Comparison of ENCODE assay signal across 1 cellular context in the genomic region with DNA sequence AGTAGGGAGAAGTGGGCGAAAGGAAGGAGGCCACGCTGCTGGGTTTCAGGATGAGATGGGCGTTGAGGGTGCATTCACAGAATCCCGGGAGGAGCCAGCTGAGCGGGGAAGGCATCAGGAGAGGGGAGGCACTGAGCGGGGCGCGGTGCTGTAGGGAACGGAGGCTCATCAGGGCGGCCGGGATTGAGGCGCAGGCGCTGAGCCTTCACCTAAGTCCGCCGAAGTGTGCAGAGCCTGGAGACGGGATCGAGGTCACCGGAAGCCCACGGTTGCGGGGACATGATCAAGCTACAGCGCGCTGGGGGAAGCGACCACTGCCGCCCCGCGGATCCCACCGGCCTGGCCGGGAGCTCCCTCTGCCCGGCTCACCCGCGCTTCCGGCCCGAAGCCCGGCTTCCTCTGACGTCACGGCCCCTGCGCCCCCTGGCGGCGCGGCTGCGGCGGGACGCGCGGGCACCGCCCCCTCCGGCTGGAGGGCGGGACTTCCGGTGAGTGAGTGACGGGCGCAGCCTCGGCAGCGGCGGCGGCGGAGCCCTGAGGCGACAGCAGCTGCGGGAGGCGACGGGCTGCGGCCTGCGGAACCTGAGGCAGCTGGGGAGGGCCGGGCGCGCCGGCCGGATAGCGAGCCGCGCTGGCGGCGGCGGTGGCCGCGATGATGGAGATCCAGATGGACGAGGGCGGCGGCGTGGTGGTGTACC.
A peak's percentile ranks its signal among the peaks of the same experiment; 100 is the strongest.
TF ChIP-seq lines count a peak whose summit lies in the region.

A gene with protein sequence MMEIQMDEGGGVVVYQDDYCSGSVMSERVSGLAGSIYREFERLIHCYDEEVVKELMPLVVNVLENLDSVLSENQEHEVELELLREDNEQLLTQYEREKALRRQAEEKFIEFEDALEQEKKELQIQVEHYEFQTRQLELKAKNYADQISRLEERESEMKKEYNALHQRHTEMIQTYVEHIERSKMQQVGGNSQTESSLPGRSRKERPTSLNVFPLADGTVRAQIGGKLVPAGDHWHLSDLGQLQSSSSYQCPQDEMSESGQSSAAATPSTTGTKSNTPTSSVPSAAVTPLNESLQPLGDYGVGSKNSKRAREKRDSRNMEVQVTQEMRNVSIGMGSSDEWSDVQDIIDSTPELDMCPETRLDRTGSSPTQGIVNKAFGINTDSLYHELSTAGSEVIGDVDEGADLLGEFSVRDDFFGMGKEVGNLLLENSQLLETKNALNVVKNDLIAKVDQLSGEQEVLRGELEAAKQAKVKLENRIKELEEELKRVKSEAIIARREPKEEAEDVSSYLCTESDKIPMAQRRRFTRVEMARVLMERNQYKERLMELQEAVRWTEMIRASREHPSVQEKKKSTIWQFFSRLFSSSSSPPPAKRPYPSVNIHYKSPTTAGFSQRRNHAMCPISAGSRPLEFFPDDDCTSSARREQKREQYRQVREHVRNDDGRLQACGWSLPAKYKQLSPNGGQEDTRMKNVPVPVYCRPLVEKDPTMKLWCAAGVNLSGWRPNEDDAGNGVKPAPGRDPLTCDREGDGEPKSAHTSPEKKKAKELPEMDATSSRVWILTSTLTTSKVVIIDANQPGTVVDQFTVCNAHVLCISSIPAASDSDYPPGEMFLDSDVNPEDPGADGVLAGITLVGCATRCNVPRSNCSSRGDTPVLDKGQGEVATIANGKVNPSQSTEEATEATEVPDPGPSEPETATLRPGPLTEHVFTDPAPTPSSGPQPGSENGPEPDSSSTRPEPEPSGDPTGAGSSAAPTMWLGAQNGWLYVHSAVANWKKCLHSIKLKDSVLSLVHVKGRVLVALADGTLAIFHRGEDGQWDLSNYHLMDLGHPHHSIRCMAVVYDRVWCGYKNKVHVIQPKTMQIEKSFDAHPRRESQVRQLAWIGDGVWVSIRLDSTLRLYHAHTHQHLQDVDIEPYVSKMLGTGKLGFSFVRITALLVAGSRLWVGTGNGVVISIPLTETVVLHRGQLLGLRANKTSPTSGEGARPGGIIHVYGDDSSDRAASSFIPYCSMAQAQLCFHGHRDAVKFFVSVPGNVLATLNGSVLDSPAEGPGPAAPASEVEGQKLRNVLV (N-terminal part only) (plus strand): TSS at position 508 of the 698 bp plus-strand sequence. CDS start 145 bp downstream, at position 653.

TF ChIP-seq in HepG2, 621 proteins besides CTCF, POLR2A, EP300 and RAD21 (continued from another document and continues in another):
- TF ChIP-seq, protein P1, sequence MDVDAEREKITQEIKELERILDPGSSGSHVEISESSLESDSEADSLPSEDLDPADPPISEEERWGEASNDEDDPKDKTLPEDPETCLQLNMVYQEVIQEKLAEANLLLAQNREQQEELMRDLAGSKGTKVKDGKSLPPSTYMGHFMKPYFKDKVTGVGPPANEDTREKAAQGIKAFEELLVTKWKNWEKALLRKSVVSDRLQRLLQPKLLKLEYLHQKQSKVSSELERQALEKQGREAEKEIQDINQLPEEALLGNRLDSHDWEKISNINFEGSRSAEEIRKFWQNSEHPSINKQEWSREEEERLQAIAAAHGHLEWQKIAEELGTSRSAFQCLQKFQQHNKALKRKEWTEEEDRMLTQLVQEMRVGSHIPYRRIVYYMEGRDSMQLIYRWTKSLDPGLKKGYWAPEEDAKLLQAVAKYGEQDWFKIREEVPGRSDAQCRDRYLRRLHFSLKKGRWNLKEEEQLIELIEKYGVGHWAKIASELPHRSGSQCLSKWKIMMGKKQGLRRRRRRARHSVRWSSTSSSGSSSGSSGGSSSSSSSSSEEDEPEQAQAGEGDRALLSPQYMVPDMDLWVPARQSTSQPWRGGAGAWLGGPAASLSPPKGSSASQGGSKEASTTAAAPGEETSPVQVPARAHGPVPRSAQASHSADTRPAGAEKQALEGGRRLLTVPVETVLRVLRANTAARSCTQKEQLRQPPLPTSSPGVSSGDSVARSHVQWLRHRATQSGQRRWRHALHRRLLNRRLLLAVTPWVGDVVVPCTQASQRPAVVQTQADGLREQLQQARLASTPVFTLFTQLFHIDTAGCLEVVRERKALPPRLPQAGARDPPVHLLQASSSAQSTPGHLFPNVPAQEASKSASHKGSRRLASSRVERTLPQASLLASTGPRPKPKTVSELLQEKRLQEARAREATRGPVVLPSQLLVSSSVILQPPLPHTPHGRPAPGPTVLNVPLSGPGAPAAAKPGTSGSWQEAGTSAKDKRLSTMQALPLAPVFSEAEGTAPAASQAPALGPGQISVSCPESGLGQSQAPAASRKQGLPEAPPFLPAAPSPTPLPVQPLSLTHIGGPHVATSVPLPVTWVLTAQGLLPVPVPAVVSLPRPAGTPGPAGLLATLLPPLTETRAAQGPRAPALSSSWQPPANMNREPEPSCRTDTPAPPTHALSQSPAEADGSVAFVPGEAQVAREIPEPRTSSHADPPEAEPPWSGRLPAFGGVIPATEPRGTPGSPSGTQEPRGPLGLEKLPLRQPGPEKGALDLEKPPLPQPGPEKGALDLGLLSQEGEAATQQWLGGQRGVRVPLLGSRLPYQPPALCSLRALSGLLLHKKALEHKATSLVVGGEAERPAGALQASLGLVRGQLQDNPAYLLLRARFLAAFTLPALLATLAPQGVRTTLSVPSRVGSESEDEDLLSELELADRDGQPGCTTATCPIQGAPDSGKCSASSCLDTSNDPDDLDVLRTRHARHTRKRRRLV (CRISPR knock-in tag; IDR thresholded peaks at IDR 0.05): no peak
- TF ChIP-seq, protein P2, sequence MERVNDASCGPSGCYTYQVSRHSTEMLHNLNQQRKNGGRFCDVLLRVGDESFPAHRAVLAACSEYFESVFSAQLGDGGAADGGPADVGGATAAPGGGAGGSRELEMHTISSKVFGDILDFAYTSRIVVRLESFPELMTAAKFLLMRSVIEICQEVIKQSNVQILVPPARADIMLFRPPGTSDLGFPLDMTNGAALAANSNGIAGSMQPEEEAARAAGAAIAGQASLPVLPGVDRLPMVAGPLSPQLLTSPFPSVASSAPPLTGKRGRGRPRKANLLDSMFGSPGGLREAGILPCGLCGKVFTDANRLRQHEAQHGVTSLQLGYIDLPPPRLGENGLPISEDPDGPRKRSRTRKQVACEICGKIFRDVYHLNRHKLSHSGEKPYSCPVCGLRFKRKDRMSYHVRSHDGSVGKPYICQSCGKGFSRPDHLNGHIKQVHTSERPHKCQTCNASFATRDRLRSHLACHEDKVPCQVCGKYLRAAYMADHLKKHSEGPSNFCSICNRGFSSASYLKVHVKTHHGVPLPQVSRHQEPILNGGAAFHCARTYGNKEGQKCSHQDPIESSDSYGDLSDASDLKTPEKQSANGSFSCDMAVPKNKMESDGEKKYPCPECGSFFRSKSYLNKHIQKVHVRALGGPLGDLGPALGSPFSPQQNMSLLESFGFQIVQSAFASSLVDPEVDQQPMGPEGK (CRISPR knock-in tag; IDR thresholded peaks at IDR 0.05): no peak; the same call in 1 of the 2 replicates
- TF ChIP-seq, protein P3, sequence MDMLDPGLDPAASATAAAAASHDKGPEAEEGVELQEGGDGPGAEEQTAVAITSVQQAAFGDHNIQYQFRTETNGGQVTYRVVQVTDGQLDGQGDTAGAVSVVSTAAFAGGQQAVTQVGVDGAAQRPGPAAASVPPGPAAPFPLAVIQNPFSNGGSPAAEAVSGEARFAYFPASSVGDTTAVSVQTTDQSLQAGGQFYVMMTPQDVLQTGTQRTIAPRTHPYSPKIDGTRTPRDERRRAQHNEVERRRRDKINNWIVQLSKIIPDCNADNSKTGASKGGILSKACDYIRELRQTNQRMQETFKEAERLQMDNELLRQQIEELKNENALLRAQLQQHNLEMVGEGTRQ (IDR thresholded peaks at IDR 0.05; ENCODE audit: low read depth, low read length): no peak
- TF ChIP-seq, protein P3 (CRISPR knock-in tag; IDR thresholded peaks at IDR 0.05; ENCODE audit: borderline replicate concordance): no peak
- TF ChIP-seq STAG1 (CRISPR knock-in tag; IDR thresholded peaks at IDR 0.05): no peak; the same call in 1 of the 2 replicates
- TF ChIP-seq, protein P4, sequence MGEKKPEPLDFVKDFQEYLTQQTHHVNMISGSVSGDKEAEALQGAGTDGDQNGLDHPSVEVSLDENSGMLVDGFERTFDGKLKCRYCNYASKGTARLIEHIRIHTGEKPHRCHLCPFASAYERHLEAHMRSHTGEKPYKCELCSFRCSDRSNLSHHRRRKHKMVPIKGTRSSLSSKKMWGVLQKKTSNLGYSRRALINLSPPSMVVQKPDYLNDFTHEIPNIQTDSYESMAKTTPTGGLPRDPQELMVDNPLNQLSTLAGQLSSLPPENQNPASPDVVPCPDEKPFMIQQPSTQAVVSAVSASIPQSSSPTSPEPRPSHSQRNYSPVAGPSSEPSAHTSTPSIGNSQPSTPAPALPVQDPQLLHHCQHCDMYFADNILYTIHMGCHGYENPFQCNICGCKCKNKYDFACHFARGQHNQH (CRISPR knock-in tag; IDR thresholded peaks at IDR 0.05): peak; percentile 46
- TF ChIP-seq ZNF335 (CRISPR knock-in tag; IDR thresholded peaks at IDR 0.05): no peak
- 0 out of 2 replicates have a peak, but pooled peaks have one; percentile 33 for TF ChIP-seq ZNF547 (CRISPR knock-in tag; IDR thresholded peaks at IDR 0.05)
- no peak for TF ChIP-seq KDM6A (CRISPR knock-in tag; IDR thresholded peaks at IDR 0.05; ENCODE audit: low read depth)
- TF ChIP-seq DPF2 (CRISPR knock-in tag; IDR thresholded peaks at IDR 0.05; ENCODE audit: borderline replicate concordance, low read depth): no peak
- TF ChIP-seq, protein P5, sequence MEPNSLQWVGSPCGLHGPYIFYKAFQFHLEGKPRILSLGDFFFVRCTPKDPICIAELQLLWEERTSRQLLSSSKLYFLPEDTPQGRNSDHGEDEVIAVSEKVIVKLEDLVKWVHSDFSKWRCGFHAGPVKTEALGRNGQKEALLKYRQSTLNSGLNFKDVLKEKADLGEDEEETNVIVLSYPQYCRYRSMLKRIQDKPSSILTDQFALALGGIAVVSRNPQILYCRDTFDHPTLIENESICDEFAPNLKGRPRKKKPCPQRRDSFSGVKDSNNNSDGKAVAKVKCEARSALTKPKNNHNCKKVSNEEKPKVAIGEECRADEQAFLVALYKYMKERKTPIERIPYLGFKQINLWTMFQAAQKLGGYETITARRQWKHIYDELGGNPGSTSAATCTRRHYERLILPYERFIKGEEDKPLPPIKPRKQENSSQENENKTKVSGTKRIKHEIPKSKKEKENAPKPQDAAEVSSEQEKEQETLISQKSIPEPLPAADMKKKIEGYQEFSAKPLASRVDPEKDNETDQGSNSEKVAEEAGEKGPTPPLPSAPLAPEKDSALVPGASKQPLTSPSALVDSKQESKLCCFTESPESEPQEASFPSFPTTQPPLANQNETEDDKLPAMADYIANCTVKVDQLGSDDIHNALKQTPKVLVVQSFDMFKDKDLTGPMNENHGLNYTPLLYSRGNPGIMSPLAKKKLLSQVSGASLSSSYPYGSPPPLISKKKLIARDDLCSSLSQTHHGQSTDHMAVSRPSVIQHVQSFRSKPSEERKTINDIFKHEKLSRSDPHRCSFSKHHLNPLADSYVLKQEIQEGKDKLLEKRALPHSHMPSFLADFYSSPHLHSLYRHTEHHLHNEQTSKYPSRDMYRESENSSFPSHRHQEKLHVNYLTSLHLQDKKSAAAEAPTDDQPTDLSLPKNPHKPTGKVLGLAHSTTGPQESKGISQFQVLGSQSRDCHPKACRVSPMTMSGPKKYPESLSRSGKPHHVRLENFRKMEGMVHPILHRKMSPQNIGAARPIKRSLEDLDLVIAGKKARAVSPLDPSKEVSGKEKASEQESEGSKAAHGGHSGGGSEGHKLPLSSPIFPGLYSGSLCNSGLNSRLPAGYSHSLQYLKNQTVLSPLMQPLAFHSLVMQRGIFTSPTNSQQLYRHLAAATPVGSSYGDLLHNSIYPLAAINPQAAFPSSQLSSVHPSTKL (CRISPR knock-in tag; IDR thresholded peaks at IDR 0.05): peak; percentile 30; the same call in 1 of the 2 replicates
- no peak for TF ChIP-seq ZNF292 (CRISPR knock-in tag; IDR thresholded peaks at IDR 0.05; ENCODE audit: borderline replicate concordance, low read depth)
- TF ChIP-seq MBD4 (IDR thresholded peaks at IDR 0.05; ENCODE audit: borderline replicate concordance, low read length): no peak
- no peak for TF ChIP-seq ZNF17 (CRISPR knock-in tag; IDR thresholded peaks at IDR 0.05)
- no peak for TF ChIP-seq ZMYM3 (CRISPR knock-in tag; IDR thresholded peaks at IDR 0.05)
- peak; percentile 62; the same call in 1 of the 2 replicates for TF ChIP-seq MED13 (CRISPR knock-in tag; IDR thresholded peaks at IDR 0.05)
- no peak for TF ChIP-seq MAFF (IDR thresholded peaks at IDR 0.05; ENCODE audit: low read depth, low read length)
- TF ChIP-seq ZNF749 (CRISPR knock-in tag; IDR thresholded peaks at IDR 0.05; ENCODE audit: borderline replicate concordance): peak; percentile 67; the same call in 1 of the 2 replicates
- TF ChIP-seq MED1 (CRISPR knock-in tag; IDR thresholded peaks at IDR 0.05): peak; percentile 80
- TF ChIP-seq KMT2B (CRISPR knock-in tag; IDR thresholded peaks at IDR 0.05): peak; percentile 46
- no peak for TF ChIP-seq IKZF4 (CRISPR knock-in tag; IDR thresholded peaks at IDR 0.05; ENCODE audit: borderline replicate concordance, low read depth, not compliant biosample characterization)
- 0 out of 2 replicates have a peak, but pooled peaks have one; percentile 0 for TF ChIP-seq RXRA (CRISPR knock-in tag; IDR thresholded peaks at IDR 0.05)
- TF ChIP-seq, protein P6, sequence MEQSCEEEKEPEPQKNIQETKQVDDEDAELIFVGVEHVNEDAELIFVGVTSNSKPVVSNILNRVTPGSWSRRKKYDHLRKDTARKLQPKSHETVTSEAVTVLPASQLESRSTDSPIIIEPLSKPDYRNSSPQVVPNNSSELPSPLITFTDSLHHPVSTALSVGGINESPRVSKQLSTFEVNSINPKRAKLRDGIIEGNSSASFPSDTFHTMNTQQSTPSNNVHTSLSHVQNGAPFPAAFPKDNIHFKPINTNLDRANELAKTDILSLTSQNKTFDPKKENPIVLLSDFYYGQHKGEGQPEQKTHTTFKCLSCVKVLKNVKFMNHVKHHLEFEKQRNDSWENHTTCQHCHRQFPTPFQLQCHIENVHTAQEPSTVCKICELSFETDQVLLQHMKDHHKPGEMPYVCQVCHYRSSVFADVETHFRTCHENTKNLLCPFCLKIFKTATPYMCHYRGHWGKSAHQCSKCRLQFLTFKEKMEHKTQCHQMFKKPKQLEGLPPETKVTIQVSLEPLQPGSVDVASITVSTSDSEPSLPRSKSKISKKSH (CRISPR knock-in tag; IDR thresholded peaks at IDR 0.05; ENCODE audit: borderline replicate concordance): 0 out of 2 replicates have a peak, but pooled peaks have one; percentile 22
- TF ChIP-seq ZNF501 (CRISPR knock-in tag; IDR thresholded peaks at IDR 0.05): no peak
- peak; percentile 82; the same call in 1 of the 2 replicates for TF ChIP-seq ZSCAN25 (CRISPR knock-in tag; IDR thresholded peaks at IDR 0.05)
- TF ChIP-seq, protein P7, sequence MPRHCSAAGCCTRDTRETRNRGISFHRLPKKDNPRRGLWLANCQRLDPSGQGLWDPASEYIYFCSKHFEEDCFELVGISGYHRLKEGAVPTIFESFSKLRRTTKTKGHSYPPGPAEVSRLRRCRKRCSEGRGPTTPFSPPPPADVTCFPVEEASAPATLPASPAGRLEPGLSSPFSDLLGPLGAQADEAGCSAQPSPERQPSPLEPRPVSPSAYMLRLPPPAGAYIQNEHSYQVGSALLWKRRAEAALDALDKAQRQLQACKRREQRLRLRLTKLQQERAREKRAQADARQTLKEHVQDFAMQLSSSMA (CRISPR knock-in tag; IDR thresholded peaks at IDR 0.05): no peak
- no peak for TF ChIP-seq ZNF468 (CRISPR knock-in tag; IDR thresholded peaks at IDR 0.05)
- TF ChIP-seq, protein P8, sequence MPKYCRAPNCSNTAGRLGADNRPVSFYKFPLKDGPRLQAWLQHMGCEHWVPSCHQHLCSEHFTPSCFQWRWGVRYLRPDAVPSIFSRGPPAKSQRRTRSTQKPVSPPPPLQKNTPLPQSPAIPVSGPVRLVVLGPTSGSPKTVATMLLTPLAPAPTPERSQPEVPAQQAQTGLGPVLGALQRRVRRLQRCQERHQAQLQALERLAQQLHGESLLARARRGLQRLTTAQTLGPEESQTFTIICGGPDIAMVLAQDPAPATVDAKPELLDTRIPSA (CRISPR knock-in tag; IDR thresholded peaks at IDR 0.05; ENCODE audit: borderline replicate concordance): 0 out of 2 replicates have a peak, but pooled peaks have one; percentile 22
